ENCODE assay signal across 9 cellular contexts in genomic region chr7:142556745-142557144, GRCh38.
DNase-seq lines count a peak whose midpoint lies in the region; ATAC-seq, FAIRE-seq and TF ChIP-seq lines count a peak whose summit lies in the region.
"Had no signal": no experiment of that assay in that cellular context is flagged by ENCODE, and none has a peak within 500 bp of the region (broad histone marks: within the 10 kb centered on the region; RNA-seq: fewer than 3 reads in every experiment).

No MANE protein-coding gene starts in this region.

- H3K9me3 ChIP-seq in HCT116 (ENCODE audit: control insufficient read depth in 1 of 2, insufficient read depth in 1 of 2, low read depth in 1 of 2, low read length in 2 of 2) (no peaks in the 10 kb centered on the region), right cardiac atrium (ENCODE audit: control insufficient read depth, low read length) (no peaks in the 10 kb centered on the region)

- TF ChIP-seq CTCF in HCT116 (IDR thresholded peaks at IDR 0.05 in 2 of 3, conservative IDR thresholded peaks at IDR 0.05 in 1 of 3; ENCODE audit: borderline replicate concordance in 1 of 3, insufficient read depth in 1 of 3, low read depth in 2 of 3, low read length in 2 of 3) = peak in 1 of 3 experiments; percentile 41; a peak in 1 of 6 replicates
- 0 out of 2 replicates have a peak, but pooled peaks have one; percentile 9 for TF ChIP-seq CTCF in WI38 (IDR thresholded peaks at IDR 0.05; ENCODE audit: low read depth, low read length)
- TF ChIP-seq CTCF in type B pancreatic cell (conservative IDR thresholded peaks at IDR 0.05) = peak; percentile 35

- ATAC-seq in HCT116 = peak; percentile 87
- peak in 1 of 2 donors; percentile 84 for ATAC-seq in right cardiac atrium

- TF ChIP-seq RAD21 in HCT116 (IDR thresholded peaks at IDR 0.05; ENCODE audit: low read depth) = 0 out of 2 replicates have a peak, but pooled peaks have one; percentile 4

- 20% methylated on average over 5 of the region's 5 CpGs for WGBS in right cardiac atrium

- DNase-seq in 8988T = peak; percentile 36
- peak; percentile 71 for DNase-seq in HCT116 (ENCODE audit: low read depth, low spot score)
- DNase-seq in right cardiac atrium = peak in 2 of 3 donors; percentile 35 to 51
- no peak for DNase-seq in type B pancreatic cell (ENCODE audit: extremely low spot score, unreplicated experiment)
- no peak for DNase-seq in NCI-H1436 (lab: John Stamatoyannopoulos, UW)
- no peak for DNase-seq in GM12892 (ENCODE audit: insufficient read length)
- no peak for DNase-seq in activated naive CD4-positive, alpha-beta T cell (lab: John Stamatoyannopoulos, UW)
- DNase-seq: activated naive CD8-positive, alpha-beta T cell treated with anti-CD3 and anti-CD28 coated beads, Interleukin-2, amount 10 ng/mL, durations not matched to agents 7 days and 5 days had no signal

- POLR2A ChIA-PET in HCT116 (lab: Charles Lee) = no interaction called here

- peak overlapping the region; percentile 82 for H2AFZ ChIP-seq in HCT116 (ENCODE audit: low read depth, low read length, poor library complexity, severe bottlenecking)

- RAD21 ChIA-PET in HCT116 (lab: Charles Lee; ENCODE audit: low non-redundant PET in 1 of 2, low total read pairs in 2 of 2, uncharacterized antibody in 2 of 2, unreplicated experiment in 2 of 2) = no interaction called here

- H3K4me1 ChIP-seq in HCT116 (ENCODE audit: control insufficient read depth in 1 of 2, insufficient read depth in 2 of 2, low read length in 2 of 2) (peaks cover 14 to 35% of the 10 kb centered on the region in 2 experiments), right cardiac atrium (ENCODE audit: control insufficient read depth, insufficient read depth, low read length) (no peaks in the 10 kb centered on the region)

- H3K79me2 ChIP-seq in HCT116 (ENCODE audit: insufficient read depth, low read length) = no peaks in the 10 kb centered on the region

- H3K36me3 ChIP-seq in HCT116 (ENCODE audit: control insufficient read depth in 1 of 2, insufficient read depth in 2 of 2, low read length in 2 of 2) = no peaks in the 10 kb centered on the region

- no peaks in the 10 kb centered on the region for H3K9me3 Mint-ChIP-seq in type B pancreatic cell
- H3K9me3 Mint-ChIP-seq: activated naive CD8-positive, alpha-beta T cell treated with anti-CD3 and anti-CD28 coated beads, Interleukin-2, amount 10 ng/mL, durations not matched to agents 7 days and 5 days had no signal

- no peak for TF ChIP-seq POLR2A in HCT116 (IDR thresholded peaks at IDR 0.05; ENCODE audit: borderline replicate concordance, extremely low read depth, insufficient read depth, insufficient read length)
- TF ChIP-seq POLR2A in GM12892 (IDR thresholded peaks at IDR 0.05; ENCODE audit: low read depth, low read length) = no peak

- BruUV-seq in HCT116 (replicated peaks; lab: Mats Ljungman, UMichigan) = no TSS peak

- 0 out of 2 replicates have a peak overlapping the region, but pooled peaks have one; percentile 7 for H3K9ac ChIP-seq in HCT116 (ENCODE audit: low read length)

- peaks cover 4% of the 10 kb centered on the region for H3K27me3 Mint-ChIP-seq in type B pancreatic cell

- H3K27me3 ChIP-seq in HCT116 (ENCODE audit: insufficient read depth, low read length) = no peaks in the 10 kb centered on the region
- H3K27me3 ChIP-seq in right cardiac atrium (ENCODE audit: control insufficient read depth, insufficient read depth) = no peaks in the 10 kb centered on the region

- no peak overlapping the region for H3K4me3 Mint-ChIP-seq in type B pancreatic cell
- H3K4me3 Mint-ChIP-seq: activated naive CD8-positive, alpha-beta T cell treated with anti-CD3 and anti-CD28 coated beads, Interleukin-2, amount 10 ng/mL, durations not matched to agents 7 days and 5 days had no signal

- H3K4me1 Mint-ChIP-seq in type B pancreatic cell (ENCODE audit: unreplicated experiment) = no peaks in the 10 kb centered on the region

- no peaks in the 10 kb centered on the region for H3K9me2 ChIP-seq in HCT116 (ENCODE audit: insufficient read depth)

- no peak for FAIRE-seq in GM12892 (lab: Jason Lieb, UNC)

- H3K36me3 Mint-ChIP-seq in type B pancreatic cell = no peaks in the 10 kb centered on the region
- H3K36me3 Mint-ChIP-seq: activated naive CD8-positive, alpha-beta T cell treated with anti-CD3 and anti-CD28 coated beads, Interleukin-2, amount 10 ng/mL, durations not matched to agents 7 days and 5 days had no signal

- H3K27ac ChIP-seq in HCT116 (ENCODE audit: low read depth, low read length) (peak overlapping the region; percentile 12; the same call in 1 of the 2 replicates), right cardiac atrium (ENCODE audit: low read length) (no peak overlapping the region)

- H3K4me3 ChIP-seq in HCT116 (replicated peaks in 1 of 2; ENCODE audit: low read depth in 1 of 2, low read length in 2 of 2) (0 out of 4 replicates have a peak overlapping the region, but pooled peaks of 1 of the 2 experiments have one; percentile 21), WI38 (ENCODE audit: low read depth, low read length) (no peak overlapping the region), right cardiac atrium (ENCODE audit: low read length) (no peak overlapping the region)

- intact Hi-C loops in HCT116 (cut with micrococcal nuclease) (no loop called here), right cardiac atrium (cut with DNase I) (no loop called here)

- H3K27ac Mint-ChIP-seq in type B pancreatic cell = peak overlapping the region; percentile 16
- H3K27ac Mint-ChIP-seq: activated naive CD8-positive, alpha-beta T cell treated with anti-CD3 and anti-CD28 coated beads, Interleukin-2, amount 10 ng/mL, durations not matched to agents 7 days and 5 days had no signal

- no peaks in the 10 kb centered on the region for H4K20me1 ChIP-seq in HCT116 (ENCODE audit: insufficient read depth)

- peak overlapping the region; percentile 65 for H3K4me2 ChIP-seq in HCT116 (ENCODE audit: low read length)

- CTCF ChIA-PET in HCT116 (lab: Charles Lee) = interaction anchor here (0.7 to 1.1 kb wide), 7 partner anchors 10 to 218 kb away, joined by 3 to 13 read pairs (median 3); no protein-coding TSS in a partner anchor

TF ChIP-seq in HCT116, 20 proteins besides CTCF, POLR2A, EP300 and RAD21 (continues in another document):
- peak; percentile 90 for TF ChIP-seq JUND (IDR thresholded peaks at IDR 0.05)
- TF ChIP-seq, protein P1, sequence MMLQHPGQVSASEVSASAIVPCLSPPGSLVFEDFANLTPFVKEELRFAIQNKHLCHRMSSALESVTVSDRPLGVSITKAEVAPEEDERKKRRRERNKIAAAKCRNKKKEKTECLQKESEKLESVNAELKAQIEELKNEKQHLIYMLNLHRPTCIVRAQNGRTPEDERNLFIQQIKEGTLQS (IDR thresholded peaks at IDR 0.05) = no peak
- peak; percentile 92 for TF ChIP-seq FOSL1 (IDR thresholded peaks at IDR 0.05; ENCODE audit: low read depth)
- no peak for TF ChIP-seq ZNF274 (IDR thresholded peaks at IDR 0.05; ENCODE audit: low read depth, low read length)
- peak; percentile 68 for TF ChIP-seq YY1 (IDR thresholded peaks at IDR 0.05; ENCODE audit: extremely low read depth, insufficient replicate concordance, low read depth, low read length)
- TF ChIP-seq SP1 (IDR thresholded peaks at IDR 0.05; ENCODE audit: low read depth) = peak; percentile 83
- peak; percentile 89 for TF ChIP-seq CBX3 (IDR thresholded peaks at IDR 0.05; ENCODE audit: low read depth)
- TF ChIP-seq ZBTB33 (IDR thresholded peaks at IDR 0.05; ENCODE audit: extremely low read depth, insufficient replicate concordance, low read length) = no peak
- no peak for TF ChIP-seq EGR1 (IDR thresholded peaks at IDR 0.05; ENCODE audit: low read depth)
- peak; percentile 69 for TF ChIP-seq SIN3A (IDR thresholded peaks at IDR 0.05; ENCODE audit: low read depth)
- 0 out of 2 replicates have a peak, but pooled peaks have one; percentile 21 for TF ChIP-seq SRF (IDR thresholded peaks at IDR 0.05; ENCODE audit: low read depth)
- TF ChIP-seq CEBPB (IDR thresholded peaks at IDR 0.05; ENCODE audit: low read depth) = peak; percentile 75
- TF ChIP-seq POLR2AphosphoS5 (IDR thresholded peaks at IDR 0.05; ENCODE audit: low read depth, low read length) = peak; percentile 55; the same call in 1 of the 2 replicates

Comparison
In these comparisons a context has a peak if more than half of its experiments do, and no peak if none do; other contexts are left out.
1. DNase-seq: peak in 8988T (single experiment), HCT116 (single experiment) and right cardiac atrium (2 of 3); none in type B pancreatic cell (single experiment), NCI-H1436 (single experiment), GM12892 (single experiment) and activated naive CD4-positive, alpha-beta T cell (0 of 4).